In the genomic region with DNA sequence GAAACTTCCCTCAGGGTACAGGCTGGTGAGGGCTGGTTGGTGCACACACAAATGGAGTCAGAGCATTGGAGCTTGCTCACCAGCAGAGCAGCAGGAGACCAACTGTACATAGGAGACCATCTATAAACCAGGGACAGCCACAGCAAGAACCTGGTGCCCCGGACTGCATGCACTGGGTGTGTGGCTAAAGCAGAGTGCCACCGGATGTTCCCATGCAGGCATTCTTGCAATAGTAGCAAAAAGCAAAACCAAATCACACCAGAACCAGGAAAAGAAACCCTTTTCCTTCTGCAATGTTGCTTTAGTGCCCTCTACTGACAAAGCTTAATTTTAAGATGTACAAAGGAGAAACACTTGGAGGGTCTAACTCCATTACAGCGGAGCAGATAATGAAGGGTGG, we compare ENCODE assay signal across 8 cellular contexts.
DNase-seq lines count a peak whose midpoint lies in the region; ATAC-seq and TF ChIP-seq lines count a peak whose summit lies in the region.

No MANE protein-coding gene starts in this region.

- TF ChIP-seq POLR2A in spleen (IDR thresholded peaks at IDR 0.05): no peak

- no peaks in the 10 kb centered on the region for H3K4me1 ChIP-seq in spleen

- peak overlapping the region; percentile 59 for H3K4me3 ChIP-seq in SK-N-MC
- no peak overlapping the region for H3K4me3 ChIP-seq in kidney epithelial cell (ENCODE audit: low read depth, low read length)
- no peak overlapping the region for H3K4me3 ChIP-seq in spleen

- H3K36me3 ChIP-seq in SK-N-MC (ENCODE audit: insufficient read depth, low read length): no peaks in the 10 kb centered on the region
- no peaks in the 10 kb centered on the region for H3K36me3 ChIP-seq in kidney epithelial cell (ENCODE audit: control insufficient read depth, insufficient read depth, low read length)
- no peaks in the 10 kb centered on the region for H3K36me3 ChIP-seq in spleen

- no peak overlapping the region for H3K9ac ChIP-seq in SK-N-MC (ENCODE audit: insufficient read length)

- peak; percentile 53 for ATAC-seq in HG02759 (IDR thresholded peaks at IDR 0.05; ENCODE audit: unreplicated experiment)
- ATAC-seq in HG03521 (IDR thresholded peaks at IDR 0.05; ENCODE audit: unreplicated experiment): no peak

- H3K27me3 ChIP-seq in kidney epithelial cell (ENCODE audit: control insufficient read depth, insufficient read depth, low read length): no peaks in the 10 kb centered on the region
- H3K27me3 ChIP-seq in spleen (replicated peaks in 1 of 7): no peaks in the 10 kb centered on the region

- WGBS in spleen, 5 donors: 23 to 45% (median 34%) methylated on average over 3 of the region's 3 CpGs

- DNase-seq in COLO829 (ENCODE audit: low spot score) (peak; percentile 50), SK-N-MC (ENCODE audit: low read depth, low spot score) (peak; percentile 18), kidney epithelial cell (ENCODE audit: low read depth) (peak; percentile 2), spleen (no peak), NCI-H187 (lab: John Stamatoyannopoulos, UW) (no peak)
- no peak for DNase-seq in stimulated activated CD4-positive, alpha-beta T cell treated with anti-CD3 and anti-CD28 coated beads, Interleukin-2, amount 100 ng/mL, for 24 hours

- H3K27ac ChIP-seq in SK-N-MC: no peak overlapping the region
- no peak overlapping the region for H3K27ac ChIP-seq in spleen

- intact Hi-C loops in spleen (cut with DNase I; ENCODE audit: low total_unique reads): no loop called here

- TF ChIP-seq CTCF in kidney epithelial cell (IDR thresholded peaks at IDR 0.05; ENCODE audit: insufficient read depth, low read length, poor library complexity, severe bottlenecking) (peak; percentile 60), spleen (IDR thresholded peaks at IDR 0.05 in 8 of 11, conservative IDR thresholded peaks at IDR 0.05 in 3 of 11) (peak in 1 of 11 experiments; percentile 16)

- H3K9me3 ChIP-seq in SK-N-MC (ENCODE audit: low read depth, low read length) (no peaks in the 10 kb centered on the region), spleen (no peaks in the 10 kb centered on the region)

Comparison
In these comparisons a context has a peak if more than half of its experiments do, and no peak if none do; other contexts are left out.
1. DNase-seq: peak in COLO829 (single experiment), SK-N-MC (single experiment) and kidney epithelial cell (single experiment); none in stimulated activated CD4-positive, alpha-beta T cell treated with anti-CD3 and anti-CD28 coated beads, Interleukin-2, amount 100 ng/mL, for 24 hours (0 of 2), spleen (single experiment) and NCI-H187 (0 of 2).